In the genomic region with DNA sequence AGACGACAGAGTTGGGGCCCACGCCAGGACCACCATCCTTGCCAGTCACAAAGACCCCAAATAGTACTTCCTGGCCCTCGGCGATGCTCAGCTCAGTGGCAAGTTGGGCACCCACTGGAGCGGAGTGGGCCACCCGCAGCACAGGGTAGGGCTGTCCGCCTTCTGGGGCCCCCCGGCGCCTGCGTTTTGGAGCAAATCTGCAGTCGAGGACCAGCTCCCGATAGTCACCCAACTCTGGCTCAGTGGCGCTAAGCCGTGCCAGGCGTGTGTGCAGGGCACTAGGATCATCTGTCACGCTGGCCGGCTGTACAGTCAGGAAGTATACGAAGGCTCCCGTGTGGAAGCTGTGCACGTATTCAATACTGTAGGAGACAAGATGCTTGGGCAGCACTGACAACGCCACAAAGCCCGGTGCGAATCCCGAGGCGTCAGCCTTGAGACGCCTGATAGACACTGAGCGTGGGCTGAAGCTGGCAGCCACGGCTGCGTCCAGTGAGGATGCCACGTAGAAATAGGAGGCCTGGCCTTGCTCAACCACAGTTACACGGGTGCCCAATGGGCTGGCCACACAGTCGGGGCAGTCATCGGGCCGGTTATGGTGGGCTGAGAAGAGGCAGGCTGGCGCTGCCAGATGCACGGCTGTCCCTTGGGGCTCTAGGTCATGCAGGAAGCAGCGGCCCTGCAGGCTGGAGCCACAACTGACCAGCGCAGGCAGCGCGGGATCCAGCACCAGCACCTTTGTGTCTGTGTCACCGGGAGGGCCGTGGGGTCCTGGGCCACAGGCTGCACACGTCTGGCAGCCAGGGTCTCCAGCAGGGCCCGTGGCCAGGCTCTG, we compare ENCODE assay signal across 13 cellular contexts. TPM values are rescaled to one million over a fixed set of nuclear protein-coding genes. Genes with fewer than 3 reads are reported as not detected.
DNase-seq lines count a peak whose midpoint lies in the region; ATAC-seq, FAIRE-seq and TF ChIP-seq lines count a peak whose summit lies in the region.
"Had no signal": no experiment of that assay in that cellular context is flagged by ENCODE, and none has a peak within 500 bp of the region (broad histone marks: within the 10 kb centered on the region; RNA-seq: fewer than 3 reads in every experiment).

No MANE protein-coding gene starts in this region.

- no peaks in the 10 kb centered on the region for H3K36me3 ChIP-seq in GM12878 (ENCODE audit: control insufficient read depth in 2 of 2, insufficient read depth in 2 of 2, low read length in 1 of 2)
- H3K36me3 ChIP-seq: spleen had no signal

- no peaks in the 10 kb centered on the region for H3K9me3 Mint-ChIP-seq in mesothelial cell of epicardium
- H3K9me3 Mint-ChIP-seq in stimulated activated naive CD8-positive, alpha-beta T cell treated with anti-CD3 and anti-CD28 coated beads, Interleukin-15, amount 100 ng/mL, for 72 hours, result no peaks in the 10 kb centered on the region
- H3K9me3 Mint-ChIP-seq: CD4-positive, alpha-beta T cell had no signal

- no peaks in the 10 kb centered on the region for H4K20me1 ChIP-seq in GM12878 (ENCODE audit: control insufficient read depth, insufficient read depth)

- BruUV-seq in GM12878 (replicated peaks; lab: Mats Ljungman, UMichigan), result no TSS peak

- TF ChIP-seq RAD21 in GM12878 (IDR thresholded peaks at IDR 0.05; ENCODE audit: insufficient read depth, low read depth, low read length), result no peak

- POLR2A ChIA-PET in GM12878 (lab: Charles Lee), result interaction anchor here (1.1 to 1.4 kb wide), 2 partner anchors 8 to 37 kb away, joined by 3 to 4 read pairs; a partner anchor contains a TSS

- TF ChIP-seq CTCF in D721Med (IDR thresholded peaks at IDR 0.05; ENCODE audit: insufficient read depth, missing control alignments), result no peak
- no peak for TF ChIP-seq CTCF in GM12878 (IDR thresholded peaks at IDR 0.05 in 2 of 3, conservative IDR thresholded peaks at IDR 0.05 in 1 of 3; ENCODE audit: control insufficient read depth in 2 of 3, extremely low read depth in 1 of 3, insufficient read depth in 1 of 3, low read depth in 3 of 3, low read length in 3 of 3)
- TF ChIP-seq CTCF in mesothelial cell of epicardium (IDR thresholded peaks at IDR 0.05; ENCODE audit: unreplicated experiment), result no peak

- RAD21 ChIA-PET in GM12878 (lab: Charles Lee; ENCODE audit: unreplicated experiment), result interaction anchor here (1.6 to 2.5 kb wide), 2 partner anchors 97 to 100 kb away, joined by 6 to 13 read pairs; a partner anchor contains a TSS

- CTCF ChIA-PET in GM12878 (lab: Yijun Ruan, JAX), result interaction anchor here (1.8 to 8.4 kb wide), 5 partner anchors 9 to 100 kb away, joined by 6 to 70 read pairs (median 28); a partner anchor contains a TSS

- H3K27ac ChIP-seq in GM12878 (ENCODE audit: control insufficient read depth, insufficient read depth), result peak overlapping the region; percentile 46; the same call in 1 of the 2 replicates

- H2AFZ ChIP-seq in GM12878 (ENCODE audit: control insufficient read depth, low read depth, low read length), result peak overlapping the region; percentile 41; the same call in 1 of the 2 replicates

- DNase-seq in D721Med (ENCODE audit: insufficient read length, low spot score), result peak; percentile 9
- DNase-seq in GM12878 (ENCODE audit: low read depth, low spot score), result no peak
- DNase-seq in mesothelial cell of epicardium (ENCODE audit: low spot score in 2 of 2, unreplicated experiment in 2 of 2), result no peak
- DNase-seq in OCI-M2 (lab: John Stamatoyannopoulos, UW; ENCODE audit: unreplicated experiment), result no peak
- DNase-seq in stimulated activated naive CD8-positive, alpha-beta T cell treated with anti-CD3 and anti-CD28 coated beads, Interleukin-15, amount 100 ng/mL, for 72 hours, result no peak
- DNase-seq: cerebellar nuclear complex, NCI-H1436 had no signal

- no peaks in the 10 kb centered on the region for H3K79me2 ChIP-seq in GM12878 (ENCODE audit: control insufficient read depth, insufficient read depth, low read length)

- no peak for TF ChIP-seq POLR2A in GM12878 (IDR thresholded peaks at IDR 0.05; ENCODE audit: low read depth, low read length)

- H3K4me2 ChIP-seq in GM12878 (ENCODE audit: control insufficient read depth, insufficient read depth), result peak overlapping the region; percentile 51

- TF ChIP-seq EP300 in GM12878 (IDR thresholded peaks at IDR 0.05; ENCODE audit: borderline replicate concordance in 1 of 2, control insufficient read depth in 1 of 2, low read depth in 2 of 2, low read length in 2 of 2), result no peak

- ATAC-seq in GM12878 (no peak), HG02840 (IDR thresholded peaks at IDR 0.05; ENCODE audit: low FRiP score, unreplicated experiment) (no peak)
- ATAC-seq in stimulated activated naive CD8-positive, alpha-beta T cell treated with anti-CD3 and anti-CD28 coated beads, Interleukin-15, amount 100 ng/mL, for 72 hours, result no peak

- 92% methylated on average over 44 of the region's 44 CpGs for WGBS in GM12878 (ENCODE audit: insufficient coverage, insufficient replicate concordance, low lambda C conversion rate, missing lambda C conversion rate)

- in situ Hi-C loops in GM12878 (cut with MboI), result no loop called here

- H3K9me3 ChIP-seq in GM12878 (replicated peaks; ENCODE audit: control insufficient read depth, insufficient read depth, low read length), result no peaks in the 10 kb centered on the region
- H3K9me3 ChIP-seq: spleen had no signal

- FAIRE-seq in D721Med (lab: Jason Lieb, UNC), result no peak
- no peak for FAIRE-seq in GM12878 (lab: Jason Lieb, UNC)
- FAIRE-seq: TTC549 had no signal

- peak overlapping the region; percentile 37 for H3K4me3 Mint-ChIP-seq in mesothelial cell of epicardium
- H3K4me3 Mint-ChIP-seq in stimulated activated naive CD8-positive, alpha-beta T cell treated with anti-CD3 and anti-CD28 coated beads, Interleukin-15, amount 100 ng/mL, for 72 hours, result peak overlapping the region in 1 of 2 donors; percentile 98
- H3K4me3 Mint-ChIP-seq: CD4-positive, alpha-beta T cell had no signal

- intact Hi-C loops in GM12878 (cut with micrococcal nuclease; ENCODE audit: unreplicated experiment), result no loop called here

- no peaks in the 10 kb centered on the region for H3K36me3 Mint-ChIP-seq in mesothelial cell of epicardium

- no peak overlapping the region for H3K4me3 ChIP-seq in GM12878

- H3K27me3 Mint-ChIP-seq in mesothelial cell of epicardium (ENCODE audit: low read depth), result no peaks in the 10 kb centered on the region
- no peaks in the 10 kb centered on the region for H3K27me3 Mint-ChIP-seq in stimulated activated naive CD8-positive, alpha-beta T cell treated with anti-CD3 and anti-CD28 coated beads, Interleukin-15, amount 100 ng/mL, for 72 hours
- H3K27me3 Mint-ChIP-seq: CD4-positive, alpha-beta T cell had no signal

- SMC1A ChIA-PET in GM12878 (lab: Charles Lee; ENCODE audit: uncharacterized antibody, unreplicated experiment), result interaction anchor here (1.1 to 2.6 kb wide), 2 partner anchors 27 to 64 kb away, joined by 3 to 13 read pairs; a partner anchor contains a TSS

- H3K9ac ChIP-seq in GM12878 (ENCODE audit: control insufficient read depth, insufficient read depth, low read length), result no peak overlapping the region

- peaks cover 9% of the 10 kb centered on the region for H3K4me1 Mint-ChIP-seq in mesothelial cell of epicardium
- peaks cover 38% of the 10 kb centered on the region for H3K4me1 Mint-ChIP-seq in stimulated activated naive CD8-positive, alpha-beta T cell treated with anti-CD3 and anti-CD28 coated beads, Interleukin-15, amount 100 ng/mL, for 72 hours

- no peak overlapping the region for H3K27ac Mint-ChIP-seq in mesothelial cell of epicardium
- peak overlapping the region in 1 of 2 donors; percentile 86 for H3K27ac Mint-ChIP-seq in stimulated activated naive CD8-positive, alpha-beta T cell treated with anti-CD3 and anti-CD28 coated beads, Interleukin-15, amount 100 ng/mL, for 72 hours
- H3K27ac Mint-ChIP-seq: CD4-positive, alpha-beta T cell had no signal

- peaks cover 25% of the 10 kb centered on the region for H3K4me1 ChIP-seq in GM12878 (ENCODE audit: control insufficient read depth, insufficient read depth, low read length)

- no peaks in the 10 kb centered on the region for H3K27me3 ChIP-seq in GM12878 (replicated peaks in 1 of 2; ENCODE audit: control insufficient read depth in 2 of 2, insufficient read depth in 2 of 2, low read length in 1 of 2)
- H3K27me3 ChIP-seq: spleen had no signal

RNA-seq across cellular contexts. Expression of a gene that starts 0.9 kb away (rescaled TPM):
- total RNA-seq in GM12878 (2013; cell fraction: nucleolus; rRNA removed), result 7.5 and 8.1 TPM in 2 replicates
- total RNA-seq in GM12878 (2014; rRNA removed), result 1.1 and 1.3 TPM in 2 replicates
- total RNA-seq in GM12878 (2014; rRNA removed; fragmentation: Illumina TruSeq; extraction: Trizol), result 0.40 and 1.7 TPM in 2 replicates
- 2.3 and 3.0 TPM in 2 replicates for total RNA-seq in GM12878 (2021)
- 0.59 TPM for polyA plus RNA-seq in GM12878 (2011; ENCODE audit: low read depth)
- polyA plus RNA-seq in GM12878 (2011; rRNA removed), result 1.8 and 5.1 TPM in 2 replicates
- 5.1 and 7.9 TPM in 2 replicates for polyA plus RNA-seq in GM12878 (2011; cell fraction: cytosol; rRNA removed)
- polyA plus RNA-seq in GM12878 (2011; cell fraction: nucleus; rRNA removed), result 64.7 and 74.7 TPM in 2 replicates
- 0.89 and 1.1 TPM in 2 replicates for polyA plus RNA-seq in GM12878 (2012)
- 0.35 and 1.1 TPM in 2 replicates for polyA plus RNA-seq in GM12878 (2014; fragmentation: Illumina TruSeq; extraction: Trizol)
- polyA plus RNA-seq in GM12878 (2014; fragmentation: Nextera tagmentation; extraction: Ambion mirVana), result 1 to 10 TPM in 1 of 2 experiments, under 1 TPM in 1; 0.68 to 1.2 TPM
- polyA plus RNA-seq in GM12878 (2014; rRNA removed), result 4.5 and 5.6 TPM in 2 replicates
- 1 to 10 TPM; 1.3 to 2.2 TPM for polyA plus RNA-seq in GM12878 (2016; fragmentation: Nextera tagmentation; extraction: Ambion mirVana)
- polyA minus RNA-seq in GM12878 (2011; rRNA and poly(A)+ RNA removed), result 6.0 and 9.4 TPM in 2 replicates
- 4.1 and 4.4 TPM in 2 replicates for polyA minus RNA-seq in GM12878 (2011; cell fraction: cytosol; rRNA and poly(A)+ RNA removed)
- 11.8 and 21.5 TPM in 2 replicates for polyA minus RNA-seq in GM12878 (2011; cell fraction: nucleus; rRNA and poly(A)+ RNA removed)
- total RNA-seq in mesothelial cell of epicardium, result 3.8 to 7.0 TPM (median 4.3 TPM) in 3 replicates

RNA-seq across cellular contexts. Expression of a gene that starts 26.9 kb away (rescaled TPM):
- total RNA-seq in GM12878 (2013; cell fraction: nucleolus; rRNA removed), result 4.3 and 4.7 TPM in 2 replicates
- 9.9 TPM in 2 replicates for total RNA-seq in GM12878 (2014; rRNA removed)
- 2.6 and 3.5 TPM in 2 replicates for total RNA-seq in GM12878 (2014; rRNA removed; fragmentation: Illumina TruSeq; extraction: Trizol)
- 9.0 and 10.3 TPM in 2 replicates for total RNA-seq in GM12878 (2021)
- 1.4 TPM for polyA plus RNA-seq in GM12878 (2011; ENCODE audit: low read depth)
- polyA plus RNA-seq in GM12878 (2011; rRNA removed), result 2.1 and 6.2 TPM in 2 replicates
- 9.8 and 14.4 TPM in 2 replicates for polyA plus RNA-seq in GM12878 (2011; cell fraction: cytosol; rRNA removed)
- 11.7 and 14.4 TPM in 2 replicates for polyA plus RNA-seq in GM12878 (2011; cell fraction: nucleus; rRNA removed)
- 3.3 and 4.2 TPM in 2 replicates for polyA plus RNA-seq in GM12878 (2012)
- polyA plus RNA-seq in GM12878 (2014; fragmentation: Illumina TruSeq; extraction: Trizol), result 0.98 and 4.0 TPM in 2 replicates
- polyA plus RNA-seq in GM12878 (2014; fragmentation: Nextera tagmentation; extraction: Ambion mirVana), result 1 to 10 TPM; 1.3 to 2.4 TPM
- 10.3 and 10.8 TPM in 2 replicates for polyA plus RNA-seq in GM12878 (2014; rRNA removed)
- 10 to 100 TPM in 1 of 2 experiments, 1 to 10 TPM in 1; 9.2 to 10.5 TPM for polyA plus RNA-seq in GM12878 (2016; fragmentation: Nextera tagmentation; extraction: Ambion mirVana)
- polyA minus RNA-seq in GM12878 (2011; rRNA and poly(A)+ RNA removed), result 4.0 and 5.8 TPM in 2 replicates
- 3.9 and 5.7 TPM in 2 replicates for polyA minus RNA-seq in GM12878 (2011; cell fraction: cytosol; rRNA and poly(A)+ RNA removed)
- 1.8 and 5.2 TPM in 2 replicates for polyA minus RNA-seq in GM12878 (2011; cell fraction: nucleus; rRNA and poly(A)+ RNA removed)
- 5.7 to 6.2 TPM (median 5.7 TPM) in 3 replicates for total RNA-seq in mesothelial cell of epicardium

RNA-seq across cellular contexts. Expression of a gene that starts 33.0 kb away (rescaled TPM):
- total RNA-seq in GM12878 (2013; cell fraction: nucleolus; rRNA removed), result not detected in 2 replicates
- not detected in 2 replicates for total RNA-seq in GM12878 (2014; rRNA removed)
- total RNA-seq in GM12878 (2014; rRNA removed; fragmentation: Illumina TruSeq; extraction: Trizol), result not detected in 2 replicates
- 0.16 TPM in 1 of 2 replicates, not detected in the other for total RNA-seq in GM12878 (2021)
- not detected for polyA plus RNA-seq in GM12878 (2011; ENCODE audit: low read depth)
- 0.13 TPM in 1 of 2 replicates, not detected in the other for polyA plus RNA-seq in GM12878 (2011; rRNA removed)
- polyA plus RNA-seq in GM12878 (2011; cell fraction: cytosol; rRNA removed), result 0.01 and 0.05 TPM in 2 replicates
- 0.16 and 0.25 TPM in 2 replicates for polyA plus RNA-seq in GM12878 (2011; cell fraction: nucleus; rRNA removed)
- not detected in 2 replicates for polyA plus RNA-seq in GM12878 (2012)
- not detected in 2 replicates for polyA plus RNA-seq in GM12878 (2014; fragmentation: Illumina TruSeq; extraction: Trizol)
- polyA plus RNA-seq in GM12878 (2014; fragmentation: Nextera tagmentation; extraction: Ambion mirVana), result not detected
- polyA plus RNA-seq in GM12878 (2014; rRNA removed), result 0.05 TPM in 1 of 2 replicates, not detected in the other
- under 1 TPM; 0.06 to 0.20 TPM for polyA plus RNA-seq in GM12878 (2016; fragmentation: Nextera tagmentation; extraction: Ambion mirVana)
- polyA minus RNA-seq in GM12878 (2011; rRNA and poly(A)+ RNA removed), result not detected in 2 replicates
- not detected in 2 replicates for polyA minus RNA-seq in GM12878 (2011; cell fraction: cytosol; rRNA and poly(A)+ RNA removed)
- 0.10 TPM in 1 of 2 replicates, not detected in the other for polyA minus RNA-seq in GM12878 (2011; cell fraction: nucleus; rRNA and poly(A)+ RNA removed)
- 0.14 to 0.58 TPM in 2 of 3 replicates, not detected in the other for total RNA-seq in mesothelial cell of epicardium
- total RNA-seq: glomerular endothelial cell, mononuclear cell, spleen had no signal
- polyA plus RNA-seq: spleen had no signal

RNA-seq across cellular contexts. Expression of a gene that starts 37.2 kb away (rescaled TPM):
- 400 and 435 TPM in 2 replicates for total RNA-seq in GM12878 (2013; cell fraction: nucleolus; rRNA removed)
- 56.4 and 62.5 TPM in 2 replicates for total RNA-seq in GM12878 (2014; rRNA removed)
- 94.1 and 94.6 TPM in 2 replicates for total RNA-seq in GM12878 (2014; rRNA removed; fragmentation: Illumina TruSeq; extraction: Trizol)
- total RNA-seq in GM12878 (2021), result 66.5 and 72.7 TPM in 2 replicates
- 45.2 TPM for polyA plus RNA-seq in GM12878 (2011; ENCODE audit: low read depth)
- 103 and 128 TPM in 2 replicates for polyA plus RNA-seq in GM12878 (2011; rRNA removed)
- polyA plus RNA-seq in GM12878 (2011; cell fraction: cytosol; rRNA removed), result 50.3 and 56.4 TPM in 2 replicates
- 317 and 335 TPM in 2 replicates for polyA plus RNA-seq in GM12878 (2011; cell fraction: nucleus; rRNA removed)
- polyA plus RNA-seq in GM12878 (2012), result 67.7 and 87.7 TPM in 2 replicates
- polyA plus RNA-seq in GM12878 (2014; fragmentation: Illumina TruSeq; extraction: Trizol), result 102 and 136 TPM in 2 replicates
- polyA plus RNA-seq in GM12878 (2014; fragmentation: Nextera tagmentation; extraction: Ambion mirVana), result 10 to 100 TPM; 45.3 to 84.4 TPM
- 73.6 and 89.8 TPM in 2 replicates for polyA plus RNA-seq in GM12878 (2014; rRNA removed)
- polyA plus RNA-seq in GM12878 (2016; fragmentation: Nextera tagmentation; extraction: Ambion mirVana), result 10 to 100 TPM; 70.6 to 78.2 TPM
- polyA minus RNA-seq in GM12878 (2011; rRNA and poly(A)+ RNA removed), result 30.0 and 44.6 TPM in 2 replicates
- 12.5 and 15.6 TPM in 2 replicates for polyA minus RNA-seq in GM12878 (2011; cell fraction: cytosol; rRNA and poly(A)+ RNA removed)
- polyA minus RNA-seq in GM12878 (2011; cell fraction: nucleus; rRNA and poly(A)+ RNA removed), result 42.7 and 57.8 TPM in 2 replicates
- 158 to 162 TPM (median 159 TPM) in 3 replicates for total RNA-seq in mesothelial cell of epicardium

RNA-seq across cellular contexts. Expression of a gene that starts 46.4 kb away (rescaled TPM):
- total RNA-seq in GM12878 (2013; cell fraction: nucleolus; rRNA removed), result 18.7 and 23.8 TPM in 2 replicates
- 20.9 and 21.1 TPM in 2 replicates for total RNA-seq in GM12878 (2014; rRNA removed)
- total RNA-seq in GM12878 (2014; rRNA removed; fragmentation: Illumina TruSeq; extraction: Trizol), result 14.7 and 15.9 TPM in 2 replicates
- 19.5 and 23.7 TPM in 2 replicates for total RNA-seq in GM12878 (2021)
- 8.2 TPM for polyA plus RNA-seq in GM12878 (2011; ENCODE audit: low read depth)
- 12.5 and 18.6 TPM in 2 replicates for polyA plus RNA-seq in GM12878 (2011; rRNA removed)
- 17.4 and 27.0 TPM in 2 replicates for polyA plus RNA-seq in GM12878 (2011; cell fraction: cytosol; rRNA removed)
- 81.4 and 83.2 TPM in 2 replicates for polyA plus RNA-seq in GM12878 (2011; cell fraction: nucleus; rRNA removed)
- polyA plus RNA-seq in GM12878 (2012), result 10.8 and 11.1 TPM in 2 replicates
- polyA plus RNA-seq in GM12878 (2014; fragmentation: Illumina TruSeq; extraction: Trizol), result 17.9 and 22.1 TPM in 2 replicates
- polyA plus RNA-seq in GM12878 (2014; fragmentation: Nextera tagmentation; extraction: Ambion mirVana), result 10 to 100 TPM; 33.6 to 37.0 TPM
- 22.4 and 25.1 TPM in 2 replicates for polyA plus RNA-seq in GM12878 (2014; rRNA removed)
- polyA plus RNA-seq in GM12878 (2016; fragmentation: Nextera tagmentation; extraction: Ambion mirVana), result 10 to 100 TPM; 26.8 to 31.2 TPM
- 22.6 and 26.3 TPM in 2 replicates for polyA minus RNA-seq in GM12878 (2011; rRNA and poly(A)+ RNA removed)
- 10.6 TPM in 2 replicates for polyA minus RNA-seq in GM12878 (2011; cell fraction: cytosol; rRNA and poly(A)+ RNA removed)
- polyA minus RNA-seq in GM12878 (2011; cell fraction: nucleus; rRNA and poly(A)+ RNA removed), result 22.2 and 31.2 TPM in 2 replicates
- total RNA-seq in mesothelial cell of epicardium, result 10.4 to 15.0 TPM (median 10.6 TPM) in 3 replicates
